Comparison of ENCODE assay signal across 8 cellular contexts in genomic region chr20:52192296-52193007, GRCh38. TPM values are rescaled to one million over a fixed set of nuclear protein-coding genes. Genes with fewer than 3 reads are reported as not detected.
DNase-seq lines count a peak whose midpoint lies in the region; ATAC-seq and TF ChIP-seq lines count a peak whose summit lies in the region.

No MANE protein-coding gene starts in this region.

- TSS peak; percentile 69 for BruUV-seq in OCI-LY7 (replicated peaks; lab: Mats Ljungman, UMichigan)

- H3K4me1 ChIP-seq in OCI-LY7 (ENCODE audit: insufficient read depth, low read length, poor library complexity, severe bottlenecking) = peaks cover 17% of the 10 kb centered on the region
- H3K4me1 ChIP-seq in right lobe of liver = peaks cover 0 to 8% (median 3%) of the 10 kb centered on the region in 4 donors

- H3K4me3 ChIP-seq in OCI-LY7 (ENCODE audit: low read depth, low read length, poor library complexity, severe bottlenecking) (peak overlapping the region; percentile 100), right lobe of liver (peak overlapping the region; percentile 83 to 97 (median 88))

- DNase-seq in Daoy (ENCODE audit: low read depth) (peak; percentile 27), OCI-LY7 (ENCODE audit: low spot score) (peak; percentile 59), cerebellar cortex (ENCODE audit: low spot score) (peak; percentile 50), right lobe of liver (peak in 1 of 3 donors; percentile 54)
- DNase-seq in stimulated activated naive CD4-positive, alpha-beta T cell treated with Interleukin-2 at 50 U/mL for 16 hours (lab: John Stamatoyannopoulos, UW) = no peak

- CTCF ChIA-PET in OCI-LY7 (lab: Charles Lee; ENCODE audit: unreplicated experiment) = no interaction called here

- peaks cover 21% of the 10 kb centered on the region; the same call in 1 of the 2 replicates for H3K79me2 ChIP-seq in OCI-LY7 (ENCODE audit: insufficient read depth, low read depth, low read length)

- no peaks in the 10 kb centered on the region for H4K20me1 ChIP-seq in OCI-LY7 (ENCODE audit: insufficient read depth, low read length)

- ATAC-seq in GM19372 (IDR thresholded peaks at IDR 0.05; ENCODE audit: low read depth, unreplicated experiment) (peak; percentile 57), HG03378 (IDR thresholded peaks at IDR 0.05; ENCODE audit: unreplicated experiment) (peak; percentile 43), right lobe of liver (peak; percentile 59 to 71 (median 68))

- TF ChIP-seq POLR2A in right lobe of liver (IDR thresholded peaks at IDR 0.05) = no peak

- H3K9me3 ChIP-seq in OCI-LY7 (ENCODE audit: low read length) (no peaks in the 10 kb centered on the region), right lobe of liver (no peaks in the 10 kb centered on the region)

- H3K27ac ChIP-seq in OCI-LY7 (ENCODE audit: low read depth, low read length, poor library complexity, severe bottlenecking) = peak overlapping the region; percentile 60
- peak overlapping the region; percentile 85 to 93 (median 89) for H3K27ac ChIP-seq in right lobe of liver
- peak overlapping the region; percentile 72 for H3K27ac ChIP-seq in temporal lobe (ENCODE audit: low read depth, low read length)

- POLR2A ChIA-PET in OCI-LY7 (lab: Charles Lee) = interaction anchor here (0.6 to 0.7 kb wide), 2 partner anchors 15 to 1130 kb away, joined by 3 to 5 read pairs; no protein-coding TSS in a partner anchor

- TF ChIP-seq CTCF in OCI-LY7 (conservative IDR thresholded peaks at IDR 0.05; ENCODE audit: low read length) = no peak; the same call in 1 of the 2 replicates
- TF ChIP-seq CTCF in right lobe of liver (IDR thresholded peaks at IDR 0.05) = peak in 2 of 4 donors; percentile 19 to 23

- 50% methylated on average over 4 of the region's 16 CpGs for WGBS in right lobe of liver (ENCODE audit: insufficient coverage, low coverage, low lambda C conversion rate, missing lambda C conversion rate)

- no peaks in the 10 kb centered on the region for H3K9me2 ChIP-seq in OCI-LY7 (ENCODE audit: insufficient read depth, low read length)

- peak overlapping the region; percentile 83 for H3K4me2 ChIP-seq in OCI-LY7 (ENCODE audit: low read length)

- no peaks in the 10 kb centered on the region; the same call in 1 of the 2 replicates for H3K36me3 ChIP-seq in OCI-LY7 (ENCODE audit: insufficient read depth, low read length)
- H3K36me3 ChIP-seq in right lobe of liver = no peaks in the 10 kb centered on the region

- no peaks in the 10 kb centered on the region for H3K27me3 ChIP-seq in right lobe of liver

- H2AFZ ChIP-seq in OCI-LY7 (ENCODE audit: low read length) = peak overlapping the region; percentile 99

- intact Hi-C loops in OCI-LY7 (cut with micrococcal nuclease; ENCODE audit: unreplicated experiment) (no loop called here), right lobe of liver (cut with DNase I) (no loop called here)

RNA-seq across cellular contexts. Expression of gene ZFP64, which starts 0.9 kb away (rescaled TPM):
- total RNA-seq in Daoy (2014; rRNA removed; shearing (Covaris generic)) = 17.8 and 31.9 TPM in 2 replicates
- 10.0 and 14.4 TPM in 2 replicates for total RNA-seq in OCI-LY7 (2014; rRNA removed; shearing (Covaris generic))
- total RNA-seq in OCI-LY7 (2022) (16.7 and 19.0 TPM in 2 replicates), right lobe of liver (10 to 100 TPM in 1 of 6 experiments, 1 to 10 TPM in 5; 6.0 to 11.6 (median 7.2) TPM), temporal lobe (6.9 TPM)
